ENCODE assay signal across 8 cellular contexts in genomic region chr1:62800825-62801306, GRCh38. TPM values are rescaled to one million over a fixed set of nuclear protein-coding genes. Genes with fewer than 3 reads are reported as not detected.
A peak's percentile ranks its signal among the peaks of the same experiment; 100 is the strongest.
DNase-seq lines count a peak whose midpoint lies in the region; ATAC-seq and TF ChIP-seq lines count a peak whose summit lies in the region.

No MANE protein-coding gene starts in this region.

- H3K4me3 ChIP-seq in prostate gland = no peak overlapping the region

- H3K27ac ChIP-seq in prostate gland = no peak overlapping the region

- no peaks in the 10 kb centered on the region for H3K4me1 ChIP-seq in prostate gland (replicated peaks)

- no peaks in the 10 kb centered on the region for H3K9me3 ChIP-seq in prostate gland

- peaks cover 3% of the 10 kb centered on the region for H3K36me3 Mint-ChIP-seq in activated T-helper 2 cell treated with anti-CD3 and anti-CD28 coated beads, Interferon-gamma antibody, Interleukin-2, Interleukin-4, amounts not matched to agents 10 μg/mL and 5 μg/mL and 100 μg/mL, durations not matched to agents 14 hours and 24 hours and 36 hours (ENCODE audit: low read depth)

- TF ChIP-seq CTCF in prostate gland (IDR thresholded peaks at IDR 0.05) = no peak

- H3K4me1 Mint-ChIP-seq in activated T-helper 2 cell treated with anti-CD3 and anti-CD28 coated beads, Interferon-gamma antibody, Interleukin-2, Interleukin-4, amounts not matched to agents 10 μg/mL and 5 μg/mL and 100 μg/mL, durations not matched to agents 14 hours and 24 hours and 36 hours (ENCODE audit: low read depth) = peaks cover 10% of the 10 kb centered on the region

- WGBS in prostate gland = 67% methylated on average over 3 of the region's 3 CpGs

- H3K4me3 Mint-ChIP-seq in activated T-helper 2 cell treated with anti-CD3 and anti-CD28 coated beads, Interferon-gamma antibody, Interleukin-2, Interleukin-4, amounts not matched to agents 10 μg/mL and 5 μg/mL and 100 μg/mL, durations not matched to agents 14 hours and 24 hours and 36 hours (ENCODE audit: low read depth) = no peak overlapping the region

- peak; percentile 100 for ATAC-seq in GM18909 (IDR thresholded peaks at IDR 0.05; ENCODE audit: poor library complexity, unreplicated experiment)
- peak; percentile 100 for ATAC-seq in HG02642 (IDR thresholded peaks at IDR 0.05; ENCODE audit: poor library complexity, unreplicated experiment)

- H3K27ac Mint-ChIP-seq in activated T-helper 2 cell treated with anti-CD3 and anti-CD28 coated beads, Interferon-gamma antibody, Interleukin-2, Interleukin-4, amounts not matched to agents 10 μg/mL and 5 μg/mL and 100 μg/mL, durations not matched to agents 14 hours and 24 hours and 36 hours = no peak overlapping the region

- intact Hi-C loops in activated T-helper 2 cell treated with anti-CD3 and anti-CD28 coated beads, Interferon-gamma antibody, Interleukin-2, Interleukin-4, amounts not matched to agents 10 μg/mL and 5 μg/mL and 100 μg/mL, durations not matched to agents 14 hours and 24 hours and 36 hours (cut with micrococcal nuclease) = loop anchor here (2.0 kb wide), 1 partner anchor 16 kb away; the partner anchor contains the start of gene ATG4C
- intact Hi-C loops in prostate gland (cut with DNase I) = no loop called here

- no peaks in the 10 kb centered on the region for H3K9me3 Mint-ChIP-seq in activated T-helper 2 cell treated with anti-CD3 and anti-CD28 coated beads, Interferon-gamma antibody, Interleukin-2, Interleukin-4, amounts not matched to agents 10 μg/mL and 5 μg/mL and 100 μg/mL, durations not matched to agents 14 hours and 24 hours and 36 hours

- H3K27me3 ChIP-seq in prostate gland (replicated peaks; ENCODE audit: insufficient read depth) = no peaks in the 10 kb centered on the region

- no peaks in the 10 kb centered on the region for H3K36me3 ChIP-seq in prostate gland

- no peak for TF ChIP-seq POLR2A in prostate gland (IDR thresholded peaks at IDR 0.05)

- H3K27me3 Mint-ChIP-seq in activated T-helper 2 cell treated with anti-CD3 and anti-CD28 coated beads, Interferon-gamma antibody, Interleukin-2, Interleukin-4, amounts not matched to agents 10 μg/mL and 5 μg/mL and 100 μg/mL, durations not matched to agents 14 hours and 24 hours and 36 hours (ENCODE audit: low read depth) = no peaks in the 10 kb centered on the region

- DNase-seq in MV-4-11 (lab: John Stamatoyannopoulos, UW) = peak; percentile 97
- peak; percentile 71 for DNase-seq in iris pigment epithelial cell (ENCODE audit: low read depth)
- DNase-seq in NCI-H2107 (lab: John Stamatoyannopoulos, UW) = no peak
- DNase-seq in activated T-helper 2 cell treated with anti-CD3 and anti-CD28 coated beads, Interferon-gamma antibody, Interleukin-2, Interleukin-4, amounts not matched to agents 10 μg/mL and 5 μg/mL and 100 μg/mL, durations not matched to agents 14 hours and 24 hours and 36 hours (ENCODE audit: low spot score) = no peak
- DNase-seq in prostate gland (ENCODE audit: low spot score) = no peak
- DNase-seq in NCI-H2107 treated with DMSO at 0.1 percent for 48 hours (lab: John Stamatoyannopoulos, UW; ENCODE audit: unreplicated experiment) = no peak

RNA-seq across cellular contexts. Expression of gene ATG4C, which starts 16.9 kb away (rescaled TPM):
- total RNA-seq in activated T-helper 2 cell treated with anti-CD3 and anti-CD28 coated beads, Interferon-gamma antibody, Interleukin-2, Interleukin-4, amounts not matched to agents 10 μg/mL and 5 μg/mL and 100 μg/mL, durations not matched to agents 14 hours and 24 hours and 36 hours = 8.2 and 10.1 TPM in 2 replicates
- 10 to 100 TPM in 1 of 2 donors, 1 to 10 TPM in 1; 5.6 to 11.8 TPM for total RNA-seq in prostate gland

Comparison
In these comparisons a context has a peak if more than half of its experiments do, and no peak if none do; other contexts are left out.
1. DNase-seq: peak in MV-4-11 (single experiment) and iris pigment epithelial cell (single experiment); none in NCI-H2107 (single experiment), activated T-helper 2 cell treated with anti-CD3 and anti-CD28 coated beads, Interferon-gamma antibody, Interleukin-2, Interleukin-4, amounts not matched to agents 10 μg/mL and 5 μg/mL and 100 μg/mL, durations not matched to agents 14 hours and 24 hours and 36 hours (single experiment), prostate gland (single experiment) and NCI-H2107 treated with DMSO at 0.1 percent for 48 hours (single experiment).